20 cellular contexts compared by ENCODE assay signal in the genomic region with DNA sequence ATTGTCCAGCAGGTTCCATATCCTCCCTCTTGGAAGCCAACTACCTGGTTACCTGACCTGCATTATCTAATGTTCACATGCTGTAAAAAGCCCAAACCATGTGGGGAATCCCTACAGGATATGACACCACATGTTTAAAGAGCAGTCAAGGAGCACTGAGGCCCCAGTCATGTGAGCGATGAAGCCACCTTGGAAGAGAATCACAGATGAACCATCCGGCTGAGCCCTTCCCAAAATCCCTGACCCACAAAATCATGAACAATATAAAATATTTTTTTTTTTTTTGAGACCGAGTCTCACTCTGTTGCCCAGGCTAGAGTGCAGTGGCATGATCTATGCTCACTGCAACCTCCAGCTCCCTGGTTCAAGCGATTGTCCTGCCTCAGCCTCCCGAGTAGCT.
"Had no signal": no experiment of that assay in that cellular context is flagged by ENCODE, and none has a peak within 500 bp of the region (broad histone marks: within the 10 kb centered on the region; RNA-seq: fewer than 3 reads in every experiment).

No MANE protein-coding gene starts in this region.

- H3K27ac Mint-ChIP-seq: nephron progenitor cell; stimulated activated effector memory CD8-positive, alpha-beta T cell treated with anti-CD3 and anti-CD28 coated beads, Interleukin-12 subunit alpha, Interleukin-12 subunit beta, amount 100 ng/mL, for 72 hours; stimulated activated naive CD8-positive, alpha-beta T cell treated with anti-CD3 and anti-CD28 coated beads, Interleukin-15, Interleukin-2, amounts not matched to agents 100 ng/mL and 50 ng/mL, for 24 hours had no signal

- H3K9ac ChIP-seq: parathyroid adenoma had no signal

- H3K36me3 ChIP-seq: esophagus squamous epithelium, gastroesophageal sphincter, right lobe of liver, upper lobe of right lung, vagina had no signal

- H3K4me3 Mint-ChIP-seq: nephron progenitor cell; stimulated activated effector memory CD8-positive, alpha-beta T cell treated with anti-CD3 and anti-CD28 coated beads, Interleukin-12 subunit alpha, Interleukin-12 subunit beta, amount 100 ng/mL, for 72 hours; stimulated activated naive CD8-positive, alpha-beta T cell treated with anti-CD3 and anti-CD28 coated beads, Interleukin-15, Interleukin-2, amounts not matched to agents 100 ng/mL and 50 ng/mL, for 24 hours had no signal

- H3K79me2 ChIP-seq: parathyroid adenoma had no signal

- H2AFZ ChIP-seq: parathyroid adenoma had no signal

- ATAC-seq: gastroesophageal sphincter, left colon, psoas muscle, right lobe of liver, upper lobe of right lung had no signal

- DNase-seq: esophagus squamous epithelium; foreskin fibroblast; glutamatergic neuron; left colon; nephron progenitor cell; psoas muscle; retina; stimulated activated CD4-positive, alpha-beta T cell treated with anti-CD3 and anti-CD28 coated beads, Interleukin-4, amount 100 ng/mL, for 1 hour; stimulated activated CD8-positive, alpha-beta memory T cell treated with anti-CD3 and anti-CD28 coated beads, Interleukin-4, amount 100 ng/mL, for 48 hours; testis; upper lobe of right lung had no signal

- H3K4me1 ChIP-seq: right lobe of liver had no signal

- H3K9me3 ChIP-seq: testis, vagina had no signal

- H3K27me3 ChIP-seq: esophagus squamous epithelium, gastroesophageal sphincter, right lobe of liver, testis, tibial nerve, upper lobe of right lung, vagina had no signal

- H3K27me3 Mint-ChIP-seq: naive thymus-derived CD4-positive, alpha-beta T cell; stimulated activated naive CD8-positive, alpha-beta T cell treated with anti-CD3 and anti-CD28 coated beads, Interleukin-15, Interleukin-2, amounts not matched to agents 100 ng/mL and 50 ng/mL, for 24 hours had no signal

- H3K4me3 ChIP-seq: coronary artery, esophagus squamous epithelium, gastroesophageal sphincter, psoas muscle, right lobe of liver, testis, tibial nerve, upper lobe of right lung, vagina had no signal

- H3K27ac ChIP-seq: coronary artery, esophagus squamous epithelium, gastroesophageal sphincter, parathyroid adenoma, psoas muscle, right lobe of liver, testis, tibial nerve, upper lobe of right lung, vagina had no signal
